In the genomic region with DNA sequence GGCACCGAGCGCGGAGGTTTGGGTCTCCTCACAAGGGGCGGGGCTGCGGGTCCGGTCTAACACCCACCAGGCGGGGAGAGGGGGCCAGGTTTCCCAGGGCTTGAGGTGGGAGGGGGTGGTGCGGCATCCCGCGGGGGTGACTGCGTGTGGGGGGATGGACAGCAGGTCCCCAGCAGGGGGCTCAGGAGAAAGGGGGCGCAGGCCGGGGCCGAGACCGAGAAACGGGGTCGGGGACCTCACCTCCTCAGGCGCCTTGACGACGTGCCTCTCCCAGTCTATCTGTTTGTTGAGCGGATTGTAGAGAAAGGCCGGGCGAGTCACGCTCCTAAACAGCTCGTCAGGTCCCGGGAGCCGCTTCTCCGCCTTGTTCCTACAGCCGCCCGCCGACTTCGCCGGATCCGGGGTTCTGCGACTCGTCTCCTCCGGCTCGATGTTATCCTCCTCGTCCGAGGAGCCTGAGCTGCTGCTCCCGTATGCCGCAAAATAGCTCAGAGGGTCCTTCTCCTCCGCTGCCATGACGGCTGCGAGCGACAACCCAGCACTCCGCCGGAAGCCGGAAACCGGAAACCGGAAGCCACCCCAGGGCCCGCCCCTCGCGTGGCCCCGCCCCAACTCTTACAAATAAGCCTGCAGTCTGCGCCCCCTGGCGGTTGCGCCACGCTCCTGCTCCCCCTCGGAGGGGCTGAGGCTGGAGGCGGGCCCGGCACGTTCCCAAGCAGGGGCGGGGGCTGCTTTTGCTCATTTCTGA, we compare ENCODE assay signal across 8 cellular contexts. TPM values are rescaled to one million over a fixed set of nuclear protein-coding genes. Genes with fewer than 3 reads are reported as not detected.
A peak's percentile ranks its signal among the peaks of the same experiment; 100 is the strongest.
DNase-seq lines count a peak whose midpoint lies in the region; ATAC-seq, FAIRE-seq and TF ChIP-seq lines count a peak whose summit lies in the region.

A gene (minus strand): TSS at position 545 of the 748 bp plus-strand sequence. CDS start 29 bp downstream, at position 516.

- no peaks in the 10 kb centered on the region for H3K9me3 ChIP-seq in adrenal gland (replicated peaks in 1 of 3)
- H3K9me3 ChIP-seq in heart left ventricle = no peaks in the 10 kb centered on the region
- H3K9me3 ChIP-seq in upper lobe of left lung = no peaks in the 10 kb centered on the region

- peak within 1 kb of the TSS; percentile 92 to 98 (median 96) for H3K4me3 Mint-ChIP-seq in T-cell

- TF ChIP-seq POLR2A in GM12892 (IDR thresholded peaks at IDR 0.05; ENCODE audit: low read depth, low read length) (peak; percentile 96), adrenal gland (IDR thresholded peaks at IDR 0.05) (peak in 1 of 2 donors; percentile 62), heart left ventricle (IDR thresholded peaks at IDR 0.05) (peak in 1 of 2 donors; percentile 68), upper lobe of left lung (IDR thresholded peaks at IDR 0.05) (peak in 3 of 4 donors; percentile 74 to 78 (median 77))

- no peaks in the 10 kb centered on the region for H3K9me3 Mint-ChIP-seq in T-cell

- peaks cover 33 to 47% (median 45%) of the 10 kb centered on the region in 3 donors for H3K4me1 Mint-ChIP-seq in T-cell

- H3K36me3 ChIP-seq in adrenal gland (replicated peaks in 1 of 2) = peaks cover 0 to 19% of the 10 kb centered on the region in 2 donors
- H3K36me3 ChIP-seq in heart left ventricle = peaks cover 0 to 58% (median 25%) of the 10 kb centered on the region in 9 donors
- peaks cover 0 to 25% (median 6%) of the 10 kb centered on the region in 4 donors for H3K36me3 ChIP-seq in upper lobe of left lung

- 0 to 1% (median 1%) methylated on average over 13 to 64 of the region's 64 CpGs for WGBS in adrenal gland, 4 donors
- WGBS in heart left ventricle, 4 donors = 0 to 1% (median 0%) methylated on average over 7 to 64 of the region's 64 CpGs
- WGBS in upper lobe of left lung, 2 donors = 2 to 3% methylated on average over 7 to 20 of the region's 64 CpGs

- intact Hi-C loops in adrenal gland (cut with DNase I) = loop anchor here in 1 of 2 donors (5.0 to 10.0 kb wide), 3 partner anchors 57 to 317 kb away; a partner anchor contains a TSS
- intact Hi-C loops in heart left ventricle (cut with DNase I) = loop anchor here in 9 of 10 donors (1.0 to 5.0 kb wide), 8 partner anchors 17 to 317 kb away; a partner anchor contains a TSS
- intact Hi-C loops in posterior cingulate gyrus (cut with DNase I) = loop anchor here (2.0 kb wide), 1 partner anchor 314 kb away; no protein-coding TSS in a partner anchor

- peaks cover 39% of the 10 kb centered on the region for H3K36me3 Mint-ChIP-seq in T-cell

- peak; percentile 90 to 100 (median 98) for TF ChIP-seq CTCF in adrenal gland (IDR thresholded peaks at IDR 0.05)
- TF ChIP-seq CTCF in heart left ventricle (IDR thresholded peaks at IDR 0.05) = peak; percentile 96 to 100 (median 99)
- TF ChIP-seq CTCF in upper lobe of left lung (IDR thresholded peaks at IDR 0.05) = peak; percentile 97 to 99 (median 98)

- H3K27ac ChIP-seq in adrenal gland = peak within 1 kb of the TSS in 4 of 5 donors; percentile 34 to 89 (median 75)
- H3K27ac ChIP-seq in heart left ventricle = peak within 1 kb of the TSS; percentile 80 to 96 (median 88)
- H3K27ac ChIP-seq in upper lobe of left lung = peak within 1 kb of the TSS; percentile 87 to 94 (median 90)

- no peaks in the 10 kb centered on the region for H3K27me3 Mint-ChIP-seq in T-cell

- ATAC-seq in HG02852 (IDR thresholded peaks at IDR 0.05; ENCODE audit: unreplicated experiment) (peak; percentile 97), T-cell (replicated peaks in 1 of 4) (peak; percentile 93 to 98 (median 96)), heart left ventricle (peak; percentile 97 to 98 (median 98)), upper lobe of left lung (ENCODE audit: low FRiP score in 2 of 2) (peak; percentile 99 to 100)

- H3K4me3 ChIP-seq in adrenal gland = peak within 1 kb of the TSS; percentile 34 to 87 (median 74)
- peak within 1 kb of the TSS; percentile 66 to 98 (median 88) for H3K4me3 ChIP-seq in heart left ventricle
- H3K4me3 ChIP-seq in upper lobe of left lung = peak within 1 kb of the TSS; percentile 90 to 99 (median 92)

- peak within 1 kb of the TSS; percentile 94 to 95 for H3K27ac Mint-ChIP-seq in T-cell

- POLR2A ChIA-PET in T-cell (lab: Charles Lee) = interaction anchor here (0.5 to 2.6 kb wide), 11 partner anchors 9 to 449 kb away, joined by 3 to 20 read pairs (median 3); a partner anchor contains a TSS

- FAIRE-seq in GM12892 (lab: Jason Lieb, UNC) = peak; percentile 89

- H3K4me1 ChIP-seq in adrenal gland (replicated peaks in 1 of 2) = peaks cover 17 to 33% of the 10 kb centered on the region in 2 donors
- peaks cover 0 to 40% (median 33%) of the 10 kb centered on the region in 12 donors for H3K4me1 ChIP-seq in heart left ventricle
- H3K4me1 ChIP-seq in upper lobe of left lung = peaks cover 20 to 41% (median 29%) of the 10 kb centered on the region in 4 donors

- H3K27me3 ChIP-seq in adrenal gland (no peaks in the 10 kb centered on the region), heart left ventricle (no peaks in the 10 kb centered on the region), upper lobe of left lung (no peaks in the 10 kb centered on the region)

- TF ChIP-seq EP300 in upper lobe of left lung (IDR thresholded peaks at IDR 0.05) = no peak

- CTCF ChIA-PET in T-cell (lab: Charles Lee) = interaction anchor here (0.5 to 13.5 kb wide), 49 partner anchors 9 to 1169 kb away, joined by 3 to 285 read pairs (median 4); a partner anchor contains a TSS

- DNase-seq in GM12892 (ENCODE audit: insufficient read length) (peak; percentile 70), NCI-H1436 treated with DMSO at 0.1 percent for 48 hours (lab: John Stamatoyannopoulos, UW) (peak; percentile 36), T-cell (peak; percentile 81 to 98 (median 94)), adrenal gland (peak; percentile 92 to 97 (median 96)), heart left ventricle (peak; percentile 95 to 98 (median 96)), posterior cingulate gyrus (peak; percentile 86 to 100 (median 96)), upper lobe of left lung (peak; percentile 97 to 100)

RNA-seq across cellular contexts. Expression of the gene that starts here (rescaled TPM):
- 21.7 TPM for polyA plus RNA-seq in GM12892 (2012; ENCODE audit: missing spikeins)
- total RNA-seq in T-cell = 10 to 100 TPM; 29.8 to 48.6 (median 39.3) TPM
- total RNA-seq in adrenal gland = 10 to 100 TPM in 7 of 8 donors, 1 to 10 TPM in 1; 6.5 to 21.0 (median 17.8) TPM
- polyA plus RNA-seq in adrenal gland = 10 to 100 TPM; 18.0 to 29.1 (median 22.8) TPM
- total RNA-seq in heart left ventricle = 10 to 100 TPM; 11.4 to 23.2 (median 17.0) TPM
- polyA plus RNA-seq in heart left ventricle = 10 to 100 TPM; 16.5 to 22.6 TPM
- 10 to 100 TPM; 12.9 to 89.1 (median 17.9) TPM for total RNA-seq in upper lobe of left lung

Comparison
In these comparisons a context has a peak if more than half of its experiments do, and no peak if none do; other contexts are left out.
1. Peak in every context shown above with its lines: DNase-seq, ATAC-seq, H3K4me3 ChIP-seq and H3K27ac ChIP-seq.
2. DNase-seq: peak in every context shown above with its lines; median percentile 98 in upper lobe of left lung; 96 in adrenal gland; 96 in heart left ventricle; 96 in posterior cingulate gyrus; 94 in T-cell; 70 in GM12892; 36 in NCI-H1436 treated with DMSO at 0.1 percent for 48 hours.